ENCODE assay signal across 3 cellular contexts in genomic region chrX:119750131-119750530, GRCh38. TPM values are rescaled to one million over a fixed set of nuclear protein-coding genes. Genes with fewer than 3 reads are reported as not detected.
"Had no signal": no experiment of that assay in that cellular context is flagged by ENCODE, and none has a peak within 500 bp of the region (broad histone marks: within the 10 kb centered on the region; RNA-seq: fewer than 3 reads in every experiment).

No MANE protein-coding gene starts in this region.

RNA-seq across cellular contexts. Expression of gene SOWAHD, which starts 8.3 kb away (rescaled TPM):
- total RNA-seq: dermis blood vessel endothelial cell, endothelial cell of umbilical vein, glomerular endothelial cell had no signal
- polyA plus RNA-seq: endothelial cell of umbilical vein had no signal
